Comparison of ENCODE assay signal across 10 cellular contexts in the genomic region with DNA sequence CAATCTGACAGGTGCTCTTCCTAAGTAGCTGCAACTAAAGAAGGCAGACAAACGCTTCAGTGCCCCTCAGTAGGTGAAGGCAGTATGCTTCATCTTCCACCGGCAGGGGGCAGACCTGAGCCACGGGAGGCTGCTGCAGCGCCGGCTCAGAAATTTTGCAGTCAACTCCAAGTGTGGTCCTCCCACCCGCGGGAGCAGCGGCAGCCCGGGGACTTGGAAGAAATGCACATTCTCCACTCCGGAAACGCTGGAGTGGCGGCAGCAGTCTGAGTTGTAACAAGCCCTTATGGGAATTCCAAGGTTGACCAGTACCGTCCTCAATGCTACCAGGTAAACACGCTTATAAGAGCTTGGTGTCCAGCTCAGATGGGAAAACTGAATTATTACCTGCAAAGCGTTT. TPM values are rescaled to one million over a fixed set of nuclear protein-coding genes. Genes with fewer than 3 reads are reported as not detected.
A peak's percentile ranks its signal among the peaks of the same experiment; 100 is the strongest.
DNase-seq lines count a peak whose midpoint lies in the region; ATAC-seq and TF ChIP-seq lines count a peak whose summit lies in the region.
"Had no signal": no experiment of that assay in that cellular context is flagged by ENCODE, and none has a peak within 500 bp of the region (broad histone marks: within the 10 kb centered on the region; RNA-seq: fewer than 3 reads in every experiment).

No MANE protein-coding gene starts in this region.

- no peak overlapping the region for H3K4me3 ChIP-seq in HFF-Myc (replicated peaks; ENCODE audit: low read depth, low read length)
- H3K4me3 ChIP-seq: BLaER1 treated with 17β-estradiol and CSF1 and Interleukin-3, amounts not matched to agents 10 nM and 100 nM had no signal

- DNase-seq in NCI-H1436 (lab: John Stamatoyannopoulos, UW) (peak; percentile 32), NCI-H1436 treated with DMSO at 0.1 percent for 48 hours (lab: John Stamatoyannopoulos, UW) (no peak), HFF-Myc (ENCODE audit: extremely low read depth, low read depth) (peak; percentile 33), NCI-H146 treated with DMSO at 0.1 percent for 48 hours (lab: John Stamatoyannopoulos, UW; ENCODE audit: unreplicated experiment) (peak; percentile 29), WTC11 (ENCODE audit: low spot score) (peak; percentile 88), kidney tubule cell (ENCODE audit: low spot score) (peak; percentile 86)
- peak; percentile 43 to 60 for DNase-seq in central memory CD8-positive, alpha-beta T cell (ENCODE audit: low spot score in 2 of 2)
- peak; percentile 38 for DNase-seq in stimulated activated CD4-positive, alpha-beta T cell treated with anti-CD3 and anti-CD28 coated beads, Interleukin-2, amount 100 ng/mL, for 4 hours (ENCODE audit: low read depth)

- no peaks in the 10 kb centered on the region for H3K36me3 Mint-ChIP-seq in WTC11
- peaks cover 7% of the 10 kb centered on the region for H3K36me3 Mint-ChIP-seq in central memory CD8-positive, alpha-beta T cell (ENCODE audit: insufficient read depth)

- peak; percentile 7 for ATAC-seq in WTC11
- ATAC-seq in central memory CD8-positive, alpha-beta T cell (replicated peaks; ENCODE audit: extremely low read depth, poor library complexity, severe bottlenecking), result no peak

- TF ChIP-seq CTCF in HFF-Myc (IDR thresholded peaks at IDR 0.05; ENCODE audit: low read depth, low read length, missing control alignments) (peak; percentile 96), WTC11 (IDR thresholded peaks at IDR 0.05) (peak; percentile 93)

- H3K27me3 Mint-ChIP-seq in WTC11 (ENCODE audit: low read depth), result peaks cover 47% of the 10 kb centered on the region
- H3K27me3 Mint-ChIP-seq in central memory CD8-positive, alpha-beta T cell, result peaks cover 61% of the 10 kb centered on the region

- no peak overlapping the region for H3K27ac Mint-ChIP-seq in WTC11
- no peak overlapping the region for H3K27ac Mint-ChIP-seq in central memory CD8-positive, alpha-beta T cell (ENCODE audit: low read depth)

- H3K4me1 Mint-ChIP-seq in WTC11, result peaks cover 26% of the 10 kb centered on the region
- peaks cover 5% of the 10 kb centered on the region for H3K4me1 Mint-ChIP-seq in central memory CD8-positive, alpha-beta T cell

- CTCF ChIA-PET in WTC11 (lab: Charles Lee), result interaction anchor here (0.5 to 2.4 kb wide), 26 partner anchors 9 to 1336 kb away, joined by 3 to 13 read pairs (median 4); partner anchors contain the start of gene IGFBP1

- no peaks in the 10 kb centered on the region for H3K9me3 Mint-ChIP-seq in WTC11
- no peaks in the 10 kb centered on the region for H3K9me3 Mint-ChIP-seq in central memory CD8-positive, alpha-beta T cell

- H3K4me3 Mint-ChIP-seq in WTC11, result no peak overlapping the region
- H3K4me3 Mint-ChIP-seq in central memory CD8-positive, alpha-beta T cell, result no peak overlapping the region

- POLR2A ChIA-PET in WTC11 (lab: Charles Lee), result interaction anchor here (0.7 kb wide), 1 partner anchor 605 kb away, joined by 3 read pairs; no protein-coding TSS in a partner anchor

TF ChIP-seq in WTC11, 78 proteins besides CTCF, POLR2A, EP300 and RAD21:
- TF ChIP-seq RELA (CRISPR knock-in tag; IDR thresholded peaks at IDR 0.05; ENCODE audit: borderline replicate concordance) (no peak), JAZF1 (CRISPR knock-in tag; IDR thresholded peaks at IDR 0.05) (no peak), NR2C2 (CRISPR knock-in tag; IDR thresholded peaks at IDR 0.05) (no peak), TP53 (CRISPR knock-in tag; IDR thresholded peaks at IDR 0.05) (no peak), ELF4 (CRISPR knock-in tag; IDR thresholded peaks at IDR 0.05; ENCODE audit: low read depth) (no peak), TEAD1 (CRISPR knock-in tag; IDR thresholded peaks at IDR 0.05) (no peak), IRF1 (CRISPR knock-in tag; IDR thresholded peaks at IDR 0.05) (no peak), ZNF232 (CRISPR knock-in tag; IDR thresholded peaks at IDR 0.05) (no peak), ZNF416 (CRISPR knock-in tag; IDR thresholded peaks at IDR 0.05) (no peak)
- TF ChIP-seq, protein P1, sequence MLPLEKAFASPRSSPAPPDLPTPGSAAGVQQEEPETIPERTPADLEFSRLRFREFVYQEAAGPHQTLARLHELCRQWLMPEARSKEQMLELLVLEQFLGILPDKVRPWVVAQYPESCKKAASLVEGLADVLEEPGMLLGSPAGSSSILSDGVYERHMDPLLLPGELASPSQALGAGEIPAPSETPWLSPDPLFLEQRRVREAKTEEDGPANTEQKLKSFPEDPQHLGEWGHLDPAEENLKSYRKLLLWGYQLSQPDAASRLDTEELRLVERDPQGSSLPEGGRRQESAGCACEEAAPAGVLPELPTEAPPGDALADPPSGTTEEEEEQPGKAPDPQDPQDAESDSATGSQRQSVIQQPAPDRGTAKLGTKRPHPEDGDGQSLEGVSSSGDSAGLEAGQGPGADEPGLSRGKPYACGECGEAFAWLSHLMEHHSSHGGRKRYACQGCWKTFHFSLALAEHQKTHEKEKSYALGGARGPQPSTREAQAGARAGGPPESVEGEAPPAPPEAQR (CRISPR knock-in tag; IDR thresholded peaks at IDR 0.05), result no peak
- TF ChIP-seq, protein P2, sequence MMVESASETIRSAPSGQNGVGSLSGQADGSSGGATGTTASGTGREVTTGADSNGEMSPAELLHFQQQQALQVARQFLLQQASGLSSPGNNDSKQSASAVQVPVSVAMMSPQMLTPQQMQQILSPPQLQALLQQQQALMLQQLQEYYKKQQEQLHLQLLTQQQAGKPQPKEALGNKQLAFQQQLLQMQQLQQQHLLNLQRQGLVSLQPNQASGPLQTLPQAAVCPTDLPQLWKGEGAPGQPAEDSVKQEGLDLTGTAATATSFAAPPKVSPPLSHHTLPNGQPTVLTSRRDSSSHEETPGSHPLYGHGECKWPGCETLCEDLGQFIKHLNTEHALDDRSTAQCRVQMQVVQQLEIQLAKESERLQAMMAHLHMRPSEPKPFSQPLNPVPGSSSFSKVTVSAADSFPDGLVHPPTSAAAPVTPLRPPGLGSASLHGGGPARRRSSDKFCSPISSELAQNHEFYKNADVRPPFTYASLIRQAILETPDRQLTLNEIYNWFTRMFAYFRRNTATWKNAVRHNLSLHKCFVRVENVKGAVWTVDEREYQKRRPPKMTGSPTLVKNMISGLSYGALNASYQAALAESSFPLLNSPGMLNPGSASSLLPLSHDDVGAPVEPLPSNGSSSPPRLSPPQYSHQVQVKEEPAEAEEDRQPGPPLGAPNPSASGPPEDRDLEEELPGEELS (CRISPR knock-in tag; IDR thresholded peaks at IDR 0.05), result no peak
- TF ChIP-seq, protein P3, sequence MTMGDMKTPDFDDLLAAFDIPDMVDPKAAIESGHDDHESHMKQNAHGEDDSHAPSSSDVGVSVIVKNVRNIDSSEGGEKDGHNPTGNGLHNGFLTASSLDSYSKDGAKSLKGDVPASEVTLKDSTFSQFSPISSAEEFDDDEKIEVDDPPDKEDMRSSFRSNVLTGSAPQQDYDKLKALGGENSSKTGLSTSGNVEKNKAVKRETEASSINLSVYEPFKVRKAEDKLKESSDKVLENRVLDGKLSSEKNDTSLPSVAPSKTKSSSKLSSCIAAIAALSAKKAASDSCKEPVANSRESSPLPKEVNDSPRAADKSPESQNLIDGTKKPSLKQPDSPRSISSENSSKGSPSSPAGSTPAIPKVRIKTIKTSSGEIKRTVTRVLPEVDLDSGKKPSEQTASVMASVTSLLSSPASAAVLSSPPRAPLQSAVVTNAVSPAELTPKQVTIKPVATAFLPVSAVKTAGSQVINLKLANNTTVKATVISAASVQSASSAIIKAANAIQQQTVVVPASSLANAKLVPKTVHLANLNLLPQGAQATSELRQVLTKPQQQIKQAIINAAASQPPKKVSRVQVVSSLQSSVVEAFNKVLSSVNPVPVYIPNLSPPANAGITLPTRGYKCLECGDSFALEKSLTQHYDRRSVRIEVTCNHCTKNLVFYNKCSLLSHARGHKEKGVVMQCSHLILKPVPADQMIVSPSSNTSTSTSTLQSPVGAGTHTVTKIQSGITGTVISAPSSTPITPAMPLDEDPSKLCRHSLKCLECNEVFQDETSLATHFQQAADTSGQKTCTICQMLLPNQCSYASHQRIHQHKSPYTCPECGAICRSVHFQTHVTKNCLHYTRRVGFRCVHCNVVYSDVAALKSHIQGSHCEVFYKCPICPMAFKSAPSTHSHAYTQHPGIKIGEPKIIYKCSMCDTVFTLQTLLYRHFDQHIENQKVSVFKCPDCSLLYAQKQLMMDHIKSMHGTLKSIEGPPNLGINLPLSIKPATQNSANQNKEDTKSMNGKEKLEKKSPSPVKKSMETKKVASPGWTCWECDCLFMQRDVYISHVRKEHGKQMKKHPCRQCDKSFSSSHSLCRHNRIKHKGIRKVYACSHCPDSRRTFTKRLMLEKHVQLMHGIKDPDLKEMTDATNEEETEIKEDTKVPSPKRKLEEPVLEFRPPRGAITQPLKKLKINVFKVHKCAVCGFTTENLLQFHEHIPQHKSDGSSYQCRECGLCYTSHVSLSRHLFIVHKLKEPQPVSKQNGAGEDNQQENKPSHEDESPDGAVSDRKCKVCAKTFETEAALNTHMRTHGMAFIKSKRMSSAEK (CRISPR knock-in tag; IDR thresholded peaks at IDR 0.05; ENCODE audit: borderline replicate concordance), result no peak
- TF ChIP-seq, protein P4, sequence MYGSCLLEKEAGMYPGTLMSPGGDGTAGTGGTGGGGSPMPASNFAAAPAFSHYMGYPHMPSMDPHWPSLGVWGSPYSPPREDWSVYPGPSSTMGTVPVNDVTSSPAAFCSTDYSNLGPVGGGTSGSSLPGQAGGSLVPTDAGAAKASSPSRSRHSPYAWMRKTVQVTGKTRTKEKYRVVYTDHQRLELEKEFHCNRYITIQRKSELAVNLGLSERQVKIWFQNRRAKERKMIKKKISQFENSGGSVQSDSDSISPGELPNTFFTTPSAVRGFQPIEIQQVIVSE (CRISPR knock-in tag; IDR thresholded peaks at IDR 0.05; ENCODE audit: borderline replicate concordance), result no peak
- TF ChIP-seq, protein P5, sequence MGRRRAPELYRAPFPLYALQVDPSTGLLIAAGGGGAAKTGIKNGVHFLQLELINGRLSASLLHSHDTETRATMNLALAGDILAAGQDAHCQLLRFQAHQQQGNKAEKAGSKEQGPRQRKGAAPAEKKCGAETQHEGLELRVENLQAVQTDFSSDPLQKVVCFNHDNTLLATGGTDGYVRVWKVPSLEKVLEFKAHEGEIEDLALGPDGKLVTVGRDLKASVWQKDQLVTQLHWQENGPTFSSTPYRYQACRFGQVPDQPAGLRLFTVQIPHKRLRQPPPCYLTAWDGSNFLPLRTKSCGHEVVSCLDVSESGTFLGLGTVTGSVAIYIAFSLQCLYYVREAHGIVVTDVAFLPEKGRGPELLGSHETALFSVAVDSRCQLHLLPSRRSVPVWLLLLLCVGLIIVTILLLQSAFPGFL (CRISPR knock-in tag; IDR thresholded peaks at IDR 0.05; ENCODE audit: borderline replicate concordance), result no peak

RNA-seq across cellular contexts. Expression of gene IGFBP3, which starts 3.4 kb away (rescaled TPM):
- total RNA-seq in WTC11 (2021), result 2.9 to 4.9 TPM (median 4.3 TPM) in 3 replicates

RNA-seq across cellular contexts. Expression of gene IGFBP1, which starts 29.4 kb away (rescaled TPM):
- 0.18 to 0.37 TPM in 2 of 3 replicates, not detected in the other for total RNA-seq in WTC11 (2021)
- total RNA-seq: subcutaneous adipose tissue had no signal

RNA-seq across cellular contexts. Expression of gene CCDC201, which starts 44.8 kb away (rescaled TPM):
- not detected in 3 replicates for total RNA-seq in WTC11 (2021)
- total RNA-seq: subcutaneous adipose tissue had no signal
